8 cellular contexts compared by ENCODE assay signal in the genomic region with DNA sequence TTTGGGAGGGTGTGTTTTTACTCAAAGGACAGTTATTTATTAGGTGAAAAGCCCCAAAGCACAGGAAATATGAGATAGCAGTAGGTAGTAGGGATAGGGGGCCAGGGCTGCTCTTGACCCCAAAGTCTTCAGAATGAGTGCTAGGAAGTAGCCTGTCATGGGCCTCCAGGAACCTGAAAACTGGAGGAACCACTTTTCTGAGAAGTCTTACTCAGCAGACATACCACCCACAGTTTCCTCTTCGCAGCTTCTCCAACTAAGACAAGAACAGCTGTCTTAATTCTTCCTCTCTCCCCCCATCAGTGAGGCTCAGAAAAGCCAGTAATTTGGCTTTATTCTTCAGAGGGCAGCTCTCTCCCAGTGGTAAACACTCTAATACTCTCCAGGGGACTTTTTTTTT.
DNase-seq lines count a peak whose midpoint lies in the region; ATAC-seq and TF ChIP-seq lines count a peak whose summit lies in the region.

No MANE protein-coding gene starts in this region.

- H3K27ac Mint-ChIP-seq in activated naive CD4-positive, alpha-beta T cell treated with anti-CD3 and anti-CD28 coated beads for 36 hours: no peak overlapping the region
- H3K27ac Mint-ChIP-seq in activated CD4-positive, alpha-beta T cell treated with anti-CD3 and anti-CD28 coated beads, Interleukin-2, amount 10 ng/mL, durations not matched to agents 24 days and 14 days: peak overlapping the region; percentile 71

- no peaks in the 10 kb centered on the region for H3K36me3 ChIP-seq in right atrium auricular region
- H3K36me3 ChIP-seq in HAP-1 (replicated peaks): no peaks in the 10 kb centered on the region

- no peaks in the 10 kb centered on the region for H3K27me3 Mint-ChIP-seq in activated naive CD4-positive, alpha-beta T cell treated with anti-CD3 and anti-CD28 coated beads for 36 hours (ENCODE audit: low read depth)
- H3K27me3 Mint-ChIP-seq in activated CD4-positive, alpha-beta T cell treated with anti-CD3 and anti-CD28 coated beads, Interleukin-2, amount 10 ng/mL, durations not matched to agents 24 days and 14 days: no peaks in the 10 kb centered on the region

- H3K27me3 ChIP-seq in right atrium auricular region (no peaks in the 10 kb centered on the region), HAP-1 (ENCODE audit: low read depth) (no peaks in the 10 kb centered on the region)

- H3K9me3 ChIP-seq in right atrium auricular region (no peaks in the 10 kb centered on the region), HAP-1 (no peaks in the 10 kb centered on the region)

- CTCF ChIA-PET in activated naive CD4-positive, alpha-beta T cell treated with anti-CD3 and anti-CD28 coated beads for 36 hours (lab: Charles Lee): no interaction called here

- peak overlapping the region; percentile 54 to 81 for H3K27ac ChIP-seq in right atrium auricular region

- TF ChIP-seq CTCF in right atrium auricular region (IDR thresholded peaks at IDR 0.05): no peak

- H3K9me3 Mint-ChIP-seq in activated naive CD4-positive, alpha-beta T cell treated with anti-CD3 and anti-CD28 coated beads for 36 hours: no peaks in the 10 kb centered on the region
- H3K9me3 Mint-ChIP-seq in activated CD4-positive, alpha-beta T cell treated with anti-CD3 and anti-CD28 coated beads, Interleukin-2, amount 10 ng/mL, durations not matched to agents 24 days and 14 days: peaks cover 8% of the 10 kb centered on the region

- intact Hi-C loops in activated naive CD4-positive, alpha-beta T cell treated with anti-CD3 and anti-CD28 coated beads for 36 hours (cut with micrococcal nuclease): loop anchor here (1.0 to 5.0 kb wide), 6 partner anchors 64 to 242 kb away; no protein-coding TSS in a partner anchor
- intact Hi-C loops in activated CD4-positive, alpha-beta T cell treated with anti-CD3 and anti-CD28 coated beads, Interleukin-2, amount 10 ng/mL, durations not matched to agents 24 days and 14 days (cut with micrococcal nuclease): loop anchor here (1.0 to 5.0 kb wide), 5 partner anchors 17 to 1899 kb away; partner anchors contain the start of gene RAB38

- peaks cover 39% of the 10 kb centered on the region for H3K4me1 Mint-ChIP-seq in activated naive CD4-positive, alpha-beta T cell treated with anti-CD3 and anti-CD28 coated beads for 36 hours (ENCODE audit: low read depth)
- H3K4me1 Mint-ChIP-seq in activated CD4-positive, alpha-beta T cell treated with anti-CD3 and anti-CD28 coated beads, Interleukin-2, amount 10 ng/mL, durations not matched to agents 24 days and 14 days: peaks cover 60% of the 10 kb centered on the region

- in situ Hi-C loops in HAP-1 (cut with MboI; ENCODE audit: low sequenced_read_pairs): no loop called here

- H3K4me1 ChIP-seq in right atrium auricular region (peaks cover 0 to 15% of the 10 kb centered on the region in 2 donors), HAP-1 (no peaks in the 10 kb centered on the region)

- peak; percentile 68 for ATAC-seq in HG03095 (IDR thresholded peaks at IDR 0.05; ENCODE audit: unreplicated experiment)

- peak; percentile 63 for DNase-seq in activated naive CD4-positive, alpha-beta T cell treated with anti-CD3 and anti-CD28 coated beads for 36 hours
- DNase-seq in activated naive CD4-positive, alpha-beta T cell (lab: John Stamatoyannopoulos, UW): no peak
- DNase-seq in activated CD4-positive, alpha-beta T cell treated with anti-CD3 and anti-CD28 coated beads, Interleukin-2, amount 10 ng/mL, durations not matched to agents 24 days and 14 days: peak; percentile 83
- no peak for DNase-seq in right atrium auricular region (ENCODE audit: low spot score)
- DNase-seq in stimulated activated CD8-positive, alpha-beta memory T cell treated with anti-CD3 and anti-CD28 coated beads, Interleukin-4, amount 100 ng/mL, for 24 hours (ENCODE audit: low read depth): peak; percentile 30
- DNase-seq in AG20443 (ENCODE audit: low spot score): no peak
- DNase-seq in HAP-1 (ENCODE audit: low spot score in 2 of 2): no peak

- H3K4me3 ChIP-seq in right atrium auricular region (no peak overlapping the region), HAP-1 (no peak overlapping the region)

- no peak overlapping the region for H3K4me3 Mint-ChIP-seq in activated naive CD4-positive, alpha-beta T cell treated with anti-CD3 and anti-CD28 coated beads for 36 hours
- peak overlapping the region; percentile 58 for H3K4me3 Mint-ChIP-seq in activated CD4-positive, alpha-beta T cell treated with anti-CD3 and anti-CD28 coated beads, Interleukin-2, amount 10 ng/mL, durations not matched to agents 24 days and 14 days

- H3K36me3 Mint-ChIP-seq in activated naive CD4-positive, alpha-beta T cell treated with anti-CD3 and anti-CD28 coated beads for 36 hours (ENCODE audit: low read depth): no peaks in the 10 kb centered on the region
- peaks cover 7% of the 10 kb centered on the region for H3K36me3 Mint-ChIP-seq in activated CD4-positive, alpha-beta T cell treated with anti-CD3 and anti-CD28 coated beads, Interleukin-2, amount 10 ng/mL, durations not matched to agents 24 days and 14 days (ENCODE audit: low read depth)

Comparison
In these comparisons a context has a peak if more than half of its experiments do, and no peak if none do; other contexts are left out.
1. DNase-seq: peak in activated naive CD4-positive, alpha-beta T cell treated with anti-CD3 and anti-CD28 coated beads for 36 hours (single experiment), activated CD4-positive, alpha-beta T cell treated with anti-CD3 and anti-CD28 coated beads, Interleukin-2, amount 10 ng/mL, durations not matched to agents 24 days and 14 days (single experiment) and stimulated activated CD8-positive, alpha-beta memory T cell treated with anti-CD3 and anti-CD28 coated beads, Interleukin-4, amount 100 ng/mL, for 24 hours (single experiment); none in activated naive CD4-positive, alpha-beta T cell (0 of 4), right atrium auricular region (single experiment), AG20443 (single experiment) and HAP-1 (0 of 2).